ENCODE assay signal across 10 cellular contexts in the genomic region with DNA sequence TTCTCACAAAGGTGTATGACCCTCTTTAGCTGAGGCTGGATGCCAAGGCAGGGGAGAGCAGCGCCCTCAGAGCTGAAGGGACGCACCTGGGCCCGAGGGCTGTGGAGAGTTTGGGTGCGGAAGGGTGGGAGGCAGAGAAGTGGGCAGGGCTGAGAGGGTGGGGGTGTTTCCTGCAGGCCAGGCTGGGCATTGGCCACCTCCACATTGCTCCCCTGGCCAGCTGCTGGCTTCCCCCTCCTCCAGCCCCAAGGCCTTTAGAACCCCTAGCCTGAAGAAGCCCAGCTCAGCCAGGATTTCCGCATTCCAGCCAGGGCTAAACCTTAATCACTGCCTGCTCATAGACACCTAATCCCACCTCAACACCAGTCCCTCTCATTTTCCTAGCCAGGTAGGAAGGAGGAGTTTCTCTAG. TPM values are rescaled to one million over a fixed set of nuclear protein-coding genes. Genes with fewer than 3 reads are reported as not detected.
A peak's percentile ranks its signal among the peaks of the same experiment; 100 is the strongest.
DNase-seq lines count a peak whose midpoint lies in the region; ATAC-seq, FAIRE-seq and TF ChIP-seq lines count a peak whose summit lies in the region.
"Had no signal": no experiment of that assay in that cellular context is flagged by ENCODE, and none has a peak within 500 bp of the region (broad histone marks: within the 10 kb centered on the region; RNA-seq: fewer than 3 reads in every experiment).

No MANE protein-coding gene starts in this region.

- H3K36me3 ChIP-seq in endothelial cell of umbilical vein (ENCODE audit: control insufficient read depth in 2 of 2, extremely low read depth in 1 of 2, insufficient read depth in 2 of 2, low read length in 2 of 2) (peaks cover 18 to 61% of the 10 kb centered on the region in 2 experiments), HepG2 (replicated peaks in 1 of 2; ENCODE audit: control insufficient read depth in 1 of 2, insufficient read depth in 2 of 2, low read length in 2 of 2) (peaks cover 21 to 42% of the 10 kb centered on the region in 2 experiments)

- H3K4me2 ChIP-seq in endothelial cell of umbilical vein (ENCODE audit: insufficient read depth, low read length) (no peak overlapping the region), HepG2 (ENCODE audit: low read depth, low read length) (no peak overlapping the region)

- BruUV-seq in endothelial cell of umbilical vein (replicated peaks; lab: Mats Ljungman, UMichigan) (no TSS peak), HepG2 (replicated peaks; lab: Mats Ljungman, UMichigan) (no TSS peak)

- no peaks in the 10 kb centered on the region for H4K20me1 ChIP-seq in endothelial cell of umbilical vein (replicated peaks; ENCODE audit: control insufficient read depth, extremely low read depth, insufficient read depth, low read length)
- no peaks in the 10 kb centered on the region for H4K20me1 ChIP-seq in HepG2 (ENCODE audit: insufficient read depth, low read length)

- TF ChIP-seq POLR2A in endothelial cell of umbilical vein (IDR thresholded peaks at IDR 0.05; ENCODE audit: low read depth, low read length) (peak; percentile 68), HepG2 (IDR thresholded peaks at IDR 0.05; ENCODE audit: insufficient read depth in 1 of 2, low read depth in 2 of 2, low read length in 2 of 2) (no peak)

- H2AFZ ChIP-seq in endothelial cell of umbilical vein (ENCODE audit: low read depth, low read length) (no peak overlapping the region), HepG2 (ENCODE audit: low read length) (no peak overlapping the region)

- H3K79me2 ChIP-seq in endothelial cell of umbilical vein (ENCODE audit: control insufficient read depth, insufficient read depth, low read length) (peaks cover 18% of the 10 kb centered on the region), HepG2 (ENCODE audit: insufficient read depth, low read length) (peaks cover 8% of the 10 kb centered on the region)

- H3K4me3 ChIP-seq in endothelial cell of umbilical vein (replicated peaks in 1 of 3; ENCODE audit: insufficient read depth in 1 of 3, low read depth in 1 of 3, low read length in 3 of 3), result no peak overlapping the region
- no peak overlapping the region for H3K4me3 ChIP-seq in HepG2 (replicated peaks in 1 of 3; ENCODE audit: insufficient read depth in 1 of 3, low read depth in 2 of 3, low read length in 3 of 3)

- H3K9ac ChIP-seq in endothelial cell of umbilical vein (replicated peaks; ENCODE audit: extremely low read depth, insufficient read depth, low read length), result no peak overlapping the region
- no peak overlapping the region for H3K9ac ChIP-seq in HepG2 (ENCODE audit: insufficient read depth, low read depth, low read length)

- no peak for FAIRE-seq in endothelial cell of umbilical vein (lab: Jason Lieb, UNC)
- FAIRE-seq in HepG2 (lab: Jason Lieb, UNC), result no peak

- H3K27ac ChIP-seq in VCaP (0 out of 2 replicates have a peak overlapping the region, but pooled peaks have one; percentile 18), endothelial cell of umbilical vein (ENCODE audit: insufficient read depth, low read depth, low read length) (no peak overlapping the region), HepG2 (ENCODE audit: extremely low read length, insufficient read depth, low read length) (no peak overlapping the region), temporal lobe (ENCODE audit: low read depth, low read length) (peak overlapping the region; percentile 76)

- H3K27me3 ChIP-seq in endothelial cell of umbilical vein (ENCODE audit: control insufficient read depth in 2 of 2, insufficient read depth in 2 of 2, low read length in 2 of 2), result no peaks in the 10 kb centered on the region
- H3K27me3 ChIP-seq in HepG2 (ENCODE audit: control insufficient read depth in 1 of 2, insufficient read depth in 2 of 2, low read length in 2 of 2), result no peaks in the 10 kb centered on the region; a peak in 1 of 5 replicates

- DNase-seq in endothelial cell of umbilical vein (ENCODE audit: low read depth, low spot score), result no peak
- DNase-seq in HepG2 (ENCODE audit: low spot score), result no peak
- DNase-seq in H4 (ENCODE audit: low spot score), result no peak
- DNase-seq in AML-193 (lab: John Stamatoyannopoulos, UW), result no peak
- no peak for DNase-seq in NCI-H146 treated with DMSO at 0.1 percent for 48 hours (lab: John Stamatoyannopoulos, UW; ENCODE audit: unreplicated experiment)
- DNase-seq: activated effector memory CD4-positive, alpha-beta T cell treated with Interleukin-2 at 50 U/mL for 16 hours; COR-L47; mesendoderm had no signal

- no peak for TF ChIP-seq RAD21 in HepG2 (CRISPR knock-in tag; IDR thresholded peaks at IDR 0.05)

- no peak for TF ChIP-seq EP300 in HepG2 (IDR thresholded peaks at IDR 0.05; ENCODE audit: low read depth in 2 of 2, low read length in 2 of 2)
- no peak for TF ChIP-seq EP300 in HepG2 (CRISPR knock-in tag; IDR thresholded peaks at IDR 0.05; ENCODE audit: borderline replicate concordance)

- 98% methylated on average over 5 of the region's 5 CpGs for WGBS in HepG2 (ENCODE audit: low lambda C conversion rate)

- ATAC-seq in HepG2, result no peak

- no peak for TF ChIP-seq CTCF in VCaP (conservative IDR thresholded peaks at IDR 0.05)
- no peak for TF ChIP-seq CTCF in endothelial cell of umbilical vein (IDR thresholded peaks at IDR 0.05; ENCODE audit: extremely low read depth in 1 of 2, insufficient read depth in 1 of 2, low read depth in 1 of 2, low read length in 2 of 2)
- TF ChIP-seq CTCF in HepG2 (CRISPR knock-in tag; IDR thresholded peaks at IDR 0.05), result no peak

- POLR2A ChIA-PET in endothelial cell of umbilical vein (lab: Charles Lee) (interaction anchor here (1.4 kb wide), 1 partner anchor 17 kb away, joined by 3 read pairs; no protein-coding TSS in a partner anchor), HepG2 (lab: Yijun Ruan, JAX) (interaction anchor here (1.2 kb wide), 1 partner anchor 10 kb away, joined by 4 read pairs; the partner anchor contains the start of gene UQCC5)

- CTCF ChIA-PET in endothelial cell of umbilical vein (lab: Charles Lee) (interaction anchor here (1.1 to 1.5 kb wide), 5 partner anchors 10 to 56 kb away, joined by 3 to 6 read pairs (median 3); partner anchors contain the start of gene UQCC5), HepG2 (lab: Yijun Ruan, JAX; ENCODE audit: low intra/inter-chr PET ratio, low total read pairs) (no interaction called here)

- no peaks in the 10 kb centered on the region for H3K9me1 ChIP-seq in endothelial cell of umbilical vein (replicated peaks; ENCODE audit: control insufficient read depth, extremely low read depth, insufficient read depth, low read length)

- intact Hi-C loops in endothelial cell of umbilical vein (cut with micrococcal nuclease), result loop anchor here (1.0 kb wide), 1 partner anchor 35 kb away; no protein-coding TSS in a partner anchor
- intact Hi-C loops in HepG2 (cut with micrococcal nuclease; ENCODE audit: unreplicated experiment), result no loop called here

- in situ Hi-C loops in HepG2 (cut with HindIII; ENCODE audit: extremely low pct_ligation_motif_present, low pct_unique_long_range_greater_than_20kb), result no loop called here

- H3K9me3 ChIP-seq in endothelial cell of umbilical vein (replicated peaks; ENCODE audit: control insufficient read depth, insufficient read depth, low read length) (no peaks in the 10 kb centered on the region), HepG2 (ENCODE audit: low read length) (no peaks in the 10 kb centered on the region)

- peaks cover 22% of the 10 kb centered on the region for H3K4me1 ChIP-seq in endothelial cell of umbilical vein (ENCODE audit: control insufficient read depth, extremely low read depth, insufficient read depth, low read length)
- peaks cover 26% of the 10 kb centered on the region for H3K4me1 ChIP-seq in HepG2 (ENCODE audit: insufficient read depth, low read length)

- dilution Hi-C loops in endothelial cell of umbilical vein (cut with MboI; ENCODE audit: extremely low pct_ligation_motif_present, low sequenced_read_pairs), result no loop called here

RNA-seq across cellular contexts. Expression of gene NT5DC2, which starts 7.5 kb away (rescaled TPM):
- total RNA-seq in endothelial cell of umbilical vein (298 and 327 TPM in 2 replicates), HepG2 (2016; rRNA removed; fragmentation: Illumina TruSeq; extraction: Trizol) (105 and 131 TPM in 2 replicates), temporal lobe (52.1 TPM)
- polyA plus RNA-seq in endothelial cell of umbilical vein (402 and 516 TPM in 2 replicates), HepG2 (2011; rRNA removed) (217 and 240 TPM in 2 replicates)
- polyA plus RNA-seq in endothelial cell of umbilical vein (2011; cell fraction: cytosol; rRNA removed), result 255 and 292 TPM in 2 replicates
- polyA plus RNA-seq in endothelial cell of umbilical vein (2011; cell fraction: nucleus; rRNA removed), result 357 and 428 TPM in 2 replicates
- 145 and 210 TPM in 2 replicates for polyA plus RNA-seq in endothelial cell of umbilical vein (2012)
- 347 and 373 TPM in 2 replicates for polyA minus RNA-seq in endothelial cell of umbilical vein
- 52.0 TPM for polyA minus RNA-seq in endothelial cell of umbilical vein (2011; cell fraction: cytosol; rRNA and poly(A)+ RNA removed)
- 114 and 115 TPM in 2 replicates for polyA minus RNA-seq in endothelial cell of umbilical vein (2011; cell fraction: nucleus; rRNA and poly(A)+ RNA removed)
- 335 and 351 TPM in 2 replicates for total RNA-seq in HepG2 (2016; cell fraction: cytosol; rRNA removed; fragmentation: Illumina TruSeq; extraction: Trizol; ENCODE audit: low read depth)
- total RNA-seq in HepG2 (2016; cell fraction: insoluble cytoplasmic fraction; rRNA removed; fragmentation: Illumina TruSeq; extraction: Trizol), result 92.9 and 127 TPM in 2 replicates
- 398 and 413 TPM in 2 replicates for total RNA-seq in HepG2 (2016; cell fraction: membrane; rRNA removed; fragmentation: Illumina TruSeq; extraction: Trizol)
- total RNA-seq in HepG2 (2016; cell fraction: nucleus; rRNA removed; fragmentation: Illumina TruSeq; extraction: Trizol), result 102 and 116 TPM in 2 replicates
- 148 and 220 TPM in 2 replicates for polyA plus RNA-seq in HepG2 (2011; cell fraction: cytosol; rRNA removed)
- 493 and 549 TPM in 2 replicates for polyA plus RNA-seq in HepG2 (2011; cell fraction: nucleus; rRNA removed)
- 109 and 144 TPM in 2 replicates for polyA plus RNA-seq in HepG2 (2012)
- 760 and 829 TPM in 2 replicates for polyA plus RNA-seq in HepG2 (2016; cell fraction: cytosol; fragmentation: Illumina TruSeq; extraction: Trizol; ENCODE audit: low read depth)
- polyA plus RNA-seq in HepG2 (2016; cell fraction: insoluble cytoplasmic fraction; fragmentation: Illumina TruSeq; extraction: Trizol; ENCODE audit: low read depth), result 161 and 192 TPM in 2 replicates
- polyA plus RNA-seq in HepG2 (2016; cell fraction: membrane; fragmentation: Illumina TruSeq; extraction: Trizol; ENCODE audit: low read depth), result 646 and 710 TPM in 2 replicates
- polyA plus RNA-seq in HepG2 (2016; cell fraction: nucleus; fragmentation: Illumina TruSeq; extraction: Trizol; ENCODE audit: insufficient read depth, low read depth), result 319 and 344 TPM in 2 replicates
- polyA minus RNA-seq in HepG2 (2011; rRNA and poly(A)+ RNA removed; ENCODE audit: low replicate concordance), result 166 and 240 TPM in 2 replicates
- 60.3 and 89.1 TPM in 2 replicates for polyA minus RNA-seq in HepG2 (2011; cell fraction: cytosol; rRNA and poly(A)+ RNA removed)
- 74.0 and 75.3 TPM in 2 replicates for polyA minus RNA-seq in HepG2 (2011; cell fraction: nucleus; rRNA and poly(A)+ RNA removed)
- 44.5 and 46.9 TPM in 2 replicates for total RNA-seq in H4 (2014; rRNA removed; shearing (Covaris generic))

RNA-seq across cellular contexts. Expression of gene UQCC5, which starts 10.2 kb away (rescaled TPM):
- total RNA-seq in endothelial cell of umbilical vein (22.6 and 34.6 TPM in 2 replicates), HepG2 (2016; rRNA removed; fragmentation: Illumina TruSeq; extraction: Trizol) (29.5 and 33.7 TPM in 2 replicates), temporal lobe (1.2 TPM)
- polyA plus RNA-seq in endothelial cell of umbilical vein (9.9 and 28.2 TPM in 2 replicates), HepG2 (2011; rRNA removed) (15.4 and 15.7 TPM in 2 replicates)
- polyA plus RNA-seq in endothelial cell of umbilical vein (2011; cell fraction: cytosol; rRNA removed), result 28.9 and 42.1 TPM in 2 replicates
- polyA plus RNA-seq in endothelial cell of umbilical vein (2011; cell fraction: nucleus; rRNA removed), result 2.6 and 33.3 TPM in 2 replicates
- 45.1 and 51.6 TPM in 2 replicates for polyA plus RNA-seq in endothelial cell of umbilical vein (2012)
- 7.4 and 8.1 TPM in 2 replicates for polyA minus RNA-seq in endothelial cell of umbilical vein
- polyA minus RNA-seq in endothelial cell of umbilical vein (2011; cell fraction: cytosol; rRNA and poly(A)+ RNA removed), result 15.5 TPM
- 5.8 and 6.4 TPM in 2 replicates for polyA minus RNA-seq in endothelial cell of umbilical vein (2011; cell fraction: nucleus; rRNA and poly(A)+ RNA removed)
- total RNA-seq in HepG2 (2016; cell fraction: cytosol; rRNA removed; fragmentation: Illumina TruSeq; extraction: Trizol; ENCODE audit: low read depth), result 45.8 and 54.6 TPM in 2 replicates
- total RNA-seq in HepG2 (2016; cell fraction: insoluble cytoplasmic fraction; rRNA removed; fragmentation: Illumina TruSeq; extraction: Trizol), result 26.7 and 30.2 TPM in 2 replicates
- 28.0 and 35.7 TPM in 2 replicates for total RNA-seq in HepG2 (2016; cell fraction: membrane; rRNA removed; fragmentation: Illumina TruSeq; extraction: Trizol)
- total RNA-seq in HepG2 (2016; cell fraction: nucleus; rRNA removed; fragmentation: Illumina TruSeq; extraction: Trizol), result 13.6 and 19.8 TPM in 2 replicates
- polyA plus RNA-seq in HepG2 (2011; cell fraction: cytosol; rRNA removed), result 16.5 and 17.9 TPM in 2 replicates
- 23.9 and 45.2 TPM in 2 replicates for polyA plus RNA-seq in HepG2 (2011; cell fraction: nucleus; rRNA removed)
- 7.0 and 36.2 TPM in 2 replicates for polyA plus RNA-seq in HepG2 (2012)
- polyA plus RNA-seq in HepG2 (2016; cell fraction: cytosol; fragmentation: Illumina TruSeq; extraction: Trizol; ENCODE audit: low read depth), result 58.7 and 84.5 TPM in 2 replicates
- 49.0 and 49.7 TPM in 2 replicates for polyA plus RNA-seq in HepG2 (2016; cell fraction: insoluble cytoplasmic fraction; fragmentation: Illumina TruSeq; extraction: Trizol; ENCODE audit: low read depth)
- 35.2 and 53.6 TPM in 2 replicates for polyA plus RNA-seq in HepG2 (2016; cell fraction: membrane; fragmentation: Illumina TruSeq; extraction: Trizol; ENCODE audit: low read depth)
- polyA plus RNA-seq in HepG2 (2016; cell fraction: nucleus; fragmentation: Illumina TruSeq; extraction: Trizol; ENCODE audit: insufficient read depth, low read depth), result 38.0 and 44.8 TPM in 2 replicates
- polyA minus RNA-seq in HepG2 (2011; rRNA and poly(A)+ RNA removed; ENCODE audit: low replicate concordance), result 9.6 and 17.6 TPM in 2 replicates
- polyA minus RNA-seq in HepG2 (2011; cell fraction: cytosol; rRNA and poly(A)+ RNA removed), result 5.4 and 10.7 TPM in 2 replicates
- polyA minus RNA-seq in HepG2 (2011; cell fraction: nucleus; rRNA and poly(A)+ RNA removed), result 13.0 and 14.4 TPM in 2 replicates
- 1.5 and 102 TPM in 2 replicates for total RNA-seq in H4 (2014; rRNA removed; shearing (Covaris generic))

RNA-seq across cellular contexts. Expression of gene STAB1, which starts 31.0 kb away (rescaled TPM):
- total RNA-seq in endothelial cell of umbilical vein (340 and 369 TPM in 2 replicates), HepG2 (2016; rRNA removed; fragmentation: Illumina TruSeq; extraction: Trizol) (0.09 and 0.28 TPM in 2 replicates), temporal lobe (5.9 TPM)
- polyA plus RNA-seq in endothelial cell of umbilical vein (369 and 413 TPM in 2 replicates), HepG2 (2011; rRNA removed) (0.34 and 0.59 TPM in 2 replicates)
- 195 and 214 TPM in 2 replicates for polyA plus RNA-seq in endothelial cell of umbilical vein (2011; cell fraction: cytosol; rRNA removed)
- polyA plus RNA-seq in endothelial cell of umbilical vein (2011; cell fraction: nucleus; rRNA removed), result 2,566 and 2,674 TPM in 2 replicates
- polyA plus RNA-seq in endothelial cell of umbilical vein (2012), result 262 and 312 TPM in 2 replicates
- 291 and 381 TPM in 2 replicates for polyA minus RNA-seq in endothelial cell of umbilical vein
- polyA minus RNA-seq in endothelial cell of umbilical vein (2011; cell fraction: cytosol; rRNA and poly(A)+ RNA removed), result not detected
- 622 and 778 TPM in 2 replicates for polyA minus RNA-seq in endothelial cell of umbilical vein (2011; cell fraction: nucleus; rRNA and poly(A)+ RNA removed)
- not detected in 2 replicates for total RNA-seq in HepG2 (2016; cell fraction: cytosol; rRNA removed; fragmentation: Illumina TruSeq; extraction: Trizol; ENCODE audit: low read depth)
- total RNA-seq in HepG2 (2016; cell fraction: insoluble cytoplasmic fraction; rRNA removed; fragmentation: Illumina TruSeq; extraction: Trizol), result 0.11 and 0.18 TPM in 2 replicates
- total RNA-seq in HepG2 (2016; cell fraction: membrane; rRNA removed; fragmentation: Illumina TruSeq; extraction: Trizol), result 0.31 TPM in 1 of 2 replicates, not detected in the other
- 0.13 and 0.16 TPM in 2 replicates for total RNA-seq in HepG2 (2016; cell fraction: nucleus; rRNA removed; fragmentation: Illumina TruSeq; extraction: Trizol)
- 0.13 and 0.16 TPM in 2 replicates for polyA plus RNA-seq in HepG2 (2011; cell fraction: cytosol; rRNA removed)
- polyA plus RNA-seq in HepG2 (2011; cell fraction: nucleus; rRNA removed), result 4.1 and 4.3 TPM in 2 replicates
- 0.23 and 0.24 TPM in 2 replicates for polyA plus RNA-seq in HepG2 (2012)
- 0.02 and 0.14 TPM in 2 replicates for polyA plus RNA-seq in HepG2 (2016; cell fraction: cytosol; fragmentation: Illumina TruSeq; extraction: Trizol; ENCODE audit: low read depth)
- 0.10 TPM in 1 of 2 replicates, not detected in the other for polyA plus RNA-seq in HepG2 (2016; cell fraction: insoluble cytoplasmic fraction; fragmentation: Illumina TruSeq; extraction: Trizol; ENCODE audit: low read depth)
- not detected in 2 replicates for polyA plus RNA-seq in HepG2 (2016; cell fraction: membrane; fragmentation: Illumina TruSeq; extraction: Trizol; ENCODE audit: low read depth)
- polyA plus RNA-seq in HepG2 (2016; cell fraction: nucleus; fragmentation: Illumina TruSeq; extraction: Trizol; ENCODE audit: insufficient read depth, low read depth), result 0.30 TPM in 1 of 2 replicates, not detected in the other
- 0.26 and 1.0 TPM in 2 replicates for polyA minus RNA-seq in HepG2 (2011; rRNA and poly(A)+ RNA removed; ENCODE audit: low replicate concordance)
- polyA minus RNA-seq in HepG2 (2011; cell fraction: cytosol; rRNA and poly(A)+ RNA removed), result 0.30 TPM in 1 of 2 replicates, not detected in the other
- polyA minus RNA-seq in HepG2 (2011; cell fraction: nucleus; rRNA and poly(A)+ RNA removed), result 0.50 and 0.90 TPM in 2 replicates
- not detected in 2 replicates for total RNA-seq in H4 (2014; rRNA removed; shearing (Covaris generic))

Comparison
In these comparisons a context has a peak if more than half of its experiments do, and no peak if none do; other contexts are left out.
1. H3K27ac ChIP-seq: peak in VCaP (single experiment) and temporal lobe (single experiment); none in endothelial cell of umbilical vein (single experiment) and HepG2 (single experiment).
2. RNA of gene STAB1, which starts 31.0 kb away (total RNA-seq): 340 to 369 TPM in endothelial cell of umbilical vein; 5.9 TPM in temporal lobe (single experiment), 0.09 to 0.31 TPM in HepG2 and not detected in H4; every median in the first group is over 10 times any median in the second.